Comparison of ENCODE assay signal across 21 cellular contexts in the genomic region with DNA sequence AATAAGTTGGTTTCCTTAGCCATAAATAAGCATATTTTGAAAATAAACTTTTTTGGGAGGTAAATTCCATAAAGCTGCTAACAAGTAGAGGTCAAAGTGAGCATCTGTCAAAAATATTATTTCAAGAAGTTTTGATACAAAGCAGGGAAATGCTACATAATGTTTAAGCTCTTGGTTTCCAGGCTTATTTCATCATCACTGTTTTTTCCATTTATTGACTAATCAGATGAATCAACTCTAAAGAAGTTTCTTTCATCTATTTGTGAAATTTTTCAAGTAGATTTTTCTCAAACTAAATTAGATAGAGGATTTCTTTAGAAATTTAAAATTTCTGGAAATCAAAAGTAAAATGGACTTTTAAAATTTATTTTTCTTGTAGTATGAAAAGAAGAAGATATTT.
"Had no signal": no experiment of that assay in that cellular context is flagged by ENCODE, and none has a peak within 500 bp of the region (broad histone marks: within the 10 kb centered on the region; RNA-seq: fewer than 3 reads in every experiment).

No MANE protein-coding gene starts in this region.

- H3K36me3 ChIP-seq: neutrophil, tibial nerve, upper lobe of right lung, vagina had no signal

- H3K4me1 ChIP-seq: foreskin keratinocyte, tibial nerve, upper lobe of right lung, vagina had no signal

- H3K27ac ChIP-seq: coronary artery, foreskin keratinocyte, hepatocyte, neutrophil, skin epidermis, testis, tibial nerve, upper lobe of right lung, vagina had no signal

- H3K4me3 ChIP-seq: coronary artery, hepatocyte, skin epidermis, testis, tibial nerve, upper lobe of right lung, vagina had no signal

- H3K79me2 ChIP-seq: hepatocyte had no signal

- ATAC-seq: foreskin keratinocyte; naive thymus-derived CD4-positive, alpha-beta T cell; sciatic nerve; stimulated activated naive B cell treated with anti-CD40 and anti-IgM and Interleukin-4, amounts not matched to agents 10 μg/mL and 1 μg/mL and 100 μg/mL, for 72 hours; stimulated activated naive CD8-positive, alpha-beta T cell treated with anti-CD3 and anti-CD28 coated beads, Interleukin-15, amount 100 ng/mL, for 72 hours; upper lobe of right lung had no signal

- H3K9me3 ChIP-seq: neutrophil, testis, tibial nerve, upper lobe of right lung, vagina had no signal

- H2AFZ ChIP-seq: hepatocyte had no signal

- DNase-seq: effector CD4-positive, alpha-beta T cell; endodermal cell; foreskin keratinocyte; head of caudate nucleus; kidney glomerular epithelial cell; mammary epithelial cell; naive thymus-derived CD4-positive, alpha-beta T cell; posterior cingulate gyrus; stimulated activated CD4-positive, alpha-beta T cell treated with anti-CD3 and anti-CD28 coated beads, Interleukin-2, amount 100 ng/mL, for 24 hours; stimulated activated CD4-positive, alpha-beta T cell treated with anti-CD3 and anti-CD28 coated beads, Interleukin-4, amount 100 ng/mL, for 4 hours; stimulated activated naive B cell treated with anti-CD40 and anti-IgM and Interleukin-4, amounts not matched to agents 10 μg/mL and 1 μg/mL and 100 μg/mL, for 72 hours; stimulated activated naive CD8-positive, alpha-beta T cell treated with anti-CD3 and anti-CD28 coated beads, Interleukin-15, amount 100 ng/mL, for 72 hours; testis; upper lobe of right lung had no signal

- H3K4me2 ChIP-seq: hepatocyte had no signal

- H3K27me3 ChIP-seq: foreskin keratinocyte, hepatocyte, neutrophil, testis, tibial nerve, upper lobe of right lung, vagina had no signal
